19 cellular contexts compared by ENCODE assay signal in genomic region chr18:79344208-79344581, GRCh38.
"Had no signal": no experiment of that assay in that cellular context is flagged by ENCODE, and none has a peak within 500 bp of the region (broad histone marks: within the 10 kb centered on the region; RNA-seq: fewer than 3 reads in every experiment).

No MANE protein-coding gene starts in this region.

- FAIRE-seq: bronchial epithelial cell, pancreas had no signal

- H3K27ac ChIP-seq: foreskin keratinocyte, pancreas, thyroid gland had no signal

- H3K9me3 ChIP-seq: pancreas, thyroid gland had no signal

- H3K9me3 Mint-ChIP-seq: activated naive CD4-positive, alpha-beta T cell treated with anti-CD3 and anti-CD28 coated beads for 36 hours; natural killer cell had no signal

- H3K4me1 ChIP-seq: foreskin keratinocyte, thyroid gland had no signal

- H3K4me3 ChIP-seq: pancreas, thyroid gland had no signal

- DNase-seq: activated CD4-positive, alpha-beta memory T cell treated with anti-CD3 and anti-CD28 coated beads for 36 hours; activated effector memory CD4-positive, alpha-beta T cell treated with Interleukin-2 at 50 U/mL for 16 hours; activated naive CD4-positive, alpha-beta T cell treated with anti-CD3 and anti-CD28 coated beads for 36 hours; activated T-cell treated with anti-CD3 and anti-CD28 coated beads, Interleukin-2, amount 50 U/mL, for 72 hours; amygdala; cortex of kidney; erythroblast; foreskin keratinocyte; left ventricle myocardium superior; mesendoderm; natural killer cell; pancreas; right cardiac atrium; stimulated activated CD4-positive, alpha-beta T cell treated with anti-CD3 and anti-CD28 coated beads, Interleukin-4, amount 100 ng/mL, for 4 hours; stimulated activated naive CD8-positive, alpha-beta T cell treated with anti-CD3 and anti-CD28 coated beads, Interleukin-15, Interleukin-2, amounts not matched to agents 100 U/mL and 50 U/mL, for 24 hours; substantia nigra; T-helper 1 cell; thyroid gland had no signal

- H3K27me3 ChIP-seq: foreskin keratinocyte, pancreas, thyroid gland had no signal

- H3K27me3 Mint-ChIP-seq: activated CD4-positive, alpha-beta memory T cell treated with anti-CD3 and anti-CD28 coated beads for 36 hours had no signal

- H3K27ac Mint-ChIP-seq: activated CD4-positive, alpha-beta memory T cell treated with anti-CD3 and anti-CD28 coated beads for 36 hours; activated naive CD4-positive, alpha-beta T cell treated with anti-CD3 and anti-CD28 coated beads for 36 hours; activated T-cell treated with anti-CD3 and anti-CD28 coated beads, Interleukin-2, amount 50 U/mL, for 72 hours; natural killer cell had no signal

- ATAC-seq: activated T-cell treated with anti-CD3 and anti-CD28 coated beads, Interleukin-2, amount 50 U/mL, for 72 hours; foreskin keratinocyte; left ventricle myocardium superior; natural killer cell; right cardiac atrium; stimulated activated naive CD8-positive, alpha-beta T cell treated with anti-CD3 and anti-CD28 coated beads, Interleukin-15, Interleukin-2, amounts not matched to agents 100 U/mL and 50 U/mL, for 24 hours had no signal

- H3K4me3 Mint-ChIP-seq: activated CD4-positive, alpha-beta memory T cell treated with anti-CD3 and anti-CD28 coated beads for 36 hours; activated naive CD4-positive, alpha-beta T cell treated with anti-CD3 and anti-CD28 coated beads for 36 hours; activated T-cell treated with anti-CD3 and anti-CD28 coated beads, Interleukin-2, amount 50 U/mL, for 72 hours; natural killer cell had no signal

- H3K4me1 Mint-ChIP-seq: natural killer cell had no signal
